In genomic region chr17:2890778-2891177, GRCh38 we compare ENCODE assay signal across 7 cellular contexts.
DNase-seq lines count a peak whose midpoint lies in the region; ATAC-seq, FAIRE-seq and TF ChIP-seq lines count a peak whose summit lies in the region.
"Not testable (repeated sequence)": the region's sequence is repeated elsewhere in the genome, so short reads cannot be mapped to it uniquely, and the experiment has no call there.

No MANE protein-coding gene starts in this region.

- FAIRE-seq in bronchial epithelial cell (lab: Jason Lieb, UNC), result not testable (repeated sequence)

- in situ Hi-C loops in transverse colon (cut with MboI; ENCODE audit: low pct_ligation_motif_present in 1 of 4, low pct_unique_long_range_greater_than_20kb in 1 of 4, low sequenced_read_pairs in 3 of 4), result not testable (repeated sequence)

- H3K79me2 ChIP-seq in hepatocyte, result not testable (repeated sequence)

- not testable (repeated sequence) for H3K4me3 Mint-ChIP-seq in natural killer cell

- not testable (repeated sequence) for TF ChIP-seq CTCF in WERI-Rb-1 (IDR thresholded peaks at IDR 0.05; ENCODE audit: low read depth, low read length); bronchial epithelial cell (IDR thresholded peaks at IDR 0.05; ENCODE audit: insufficient read depth, low read length, severe bottlenecking); hepatocyte (IDR thresholded peaks at IDR 0.05; ENCODE audit: poor library complexity); natural killer cell (IDR thresholded peaks at IDR 0.05); transverse colon (IDR thresholded peaks at IDR 0.05)

- intact Hi-C loops in natural killer cell (cut with micrococcal nuclease); transverse colon (cut with DNase I; ENCODE audit: low total_unique reads): not testable (repeated sequence)

- H3K9me3 Mint-ChIP-seq in natural killer cell, result not testable (repeated sequence)

- H3K4me1 Mint-ChIP-seq in natural killer cell, result peaks cover 48 to 67% of the 10 kb centered on the region in 2 donors

- not testable (repeated sequence) for H3K27me3 Mint-ChIP-seq in natural killer cell (ENCODE audit: low read depth in 2 of 2)

- WGBS in hepatocyte (ENCODE audit: low lambda C conversion rate, missing lambda C conversion rate), result 56% methylated on average over 10 of the region's 10 CpGs
- WGBS in transverse colon (ENCODE audit: low coverage in 1 of 2), 2 donors, result 33 to 60% methylated on average over 2 to 10 of the region's 10 CpGs

- peak overlapping the region; percentile 73 for H3K27ac ChIP-seq in WERI-Rb-1
- H3K27ac ChIP-seq in hepatocyte, result peak overlapping the region; percentile 86
- peak overlapping the region in 3 of 4 donors; percentile 15 to 49 (median 22) for H3K27ac ChIP-seq in transverse colon

- not testable (repeated sequence) for H3K36me3 Mint-ChIP-seq in natural killer cell

- not testable (repeated sequence) for H3K9me2 ChIP-seq in hepatocyte (replicated peaks; ENCODE audit: insufficient read depth)

- H4K20me1 ChIP-seq in hepatocyte (ENCODE audit: insufficient read depth, poor library complexity, severe bottlenecking), result not testable (repeated sequence)

- not testable (repeated sequence) for ATAC-seq in natural killer cell

- not testable (repeated sequence) for H2AFZ ChIP-seq in hepatocyte

- not testable (repeated sequence) for TF ChIP-seq POLR2A in transverse colon (IDR thresholded peaks at IDR 0.05)

- H3K36me3 ChIP-seq in WERI-Rb-1, result peaks cover 14% of the 10 kb centered on the region
- not testable (repeated sequence) for H3K36me3 ChIP-seq in bronchial epithelial cell (ENCODE audit: control insufficient read depth, insufficient read depth, low read length); hepatocyte (replicated peaks; ENCODE audit: insufficient read depth, low read depth); transverse colon

- TF ChIP-seq EP300 in transverse colon (IDR thresholded peaks at IDR 0.05; ENCODE audit: low read depth), result not testable (repeated sequence)

- H3K27me3 ChIP-seq in WERI-Rb-1 (ENCODE audit: insufficient read depth, low read depth, severe bottlenecking); bronchial epithelial cell (ENCODE audit: control insufficient read depth, insufficient read depth, low read length); hepatocyte; transverse colon: not testable (repeated sequence)

- H3K27ac Mint-ChIP-seq in natural killer cell, result peak overlapping the region; percentile 70 to 85

- H3K4me3 ChIP-seq in WERI-Rb-1 (ENCODE audit: low read depth, low read length); bronchial epithelial cell (ENCODE audit: low read depth, low read length); hepatocyte; transverse colon: not testable (repeated sequence)

- H3K9me3 ChIP-seq in WERI-Rb-1 (ENCODE audit: severe bottlenecking); hepatocyte (ENCODE audit: low read depth); transverse colon: not testable (repeated sequence)

- DNase-seq in COLO668 (lab: John Stamatoyannopoulos, UW; ENCODE audit: unreplicated experiment) (peak; percentile 17), LoVo (ENCODE audit: low spot score) (peak; percentile 74), bronchial epithelial cell (ENCODE audit: low read depth) (peak; percentile 8), transverse colon (peak; percentile 36)
- not testable (repeated sequence) for DNase-seq in WERI-Rb-1; hepatocyte (ENCODE audit: low spot score); natural killer cell

- not testable (repeated sequence) for H3K4me1 ChIP-seq in hepatocyte (ENCODE audit: insufficient read depth)
- H3K4me1 ChIP-seq in transverse colon, result peaks cover 4 to 42% (median 28%) of the 10 kb centered on the region in 4 donors

- H3K4me2 ChIP-seq in hepatocyte, result not testable (repeated sequence)

Comparison
In these comparisons a context has a peak if more than half of its experiments do, and no peak if none do; other contexts are left out.
1. H3K27ac ChIP-seq: peak in every context shown above with its lines; median percentile 86 in hepatocyte; 73 in WERI-Rb-1; 22 in transverse colon.